In the genomic region with DNA sequence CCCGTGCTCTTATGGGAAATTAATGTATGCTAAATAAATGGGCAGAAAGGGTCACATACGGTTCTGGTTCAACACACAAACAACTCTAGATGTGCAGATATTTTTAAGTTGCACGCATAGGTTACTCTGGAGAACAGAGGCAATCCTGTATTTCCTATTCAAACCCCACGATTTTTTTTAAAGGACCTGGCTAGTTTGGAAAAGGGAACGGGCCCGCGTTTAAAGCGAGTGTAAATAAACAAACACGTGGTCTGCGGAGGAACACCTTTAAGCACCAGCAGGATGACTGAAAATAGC, we compare ENCODE assay signal across 8 cellular contexts.
DNase-seq lines count a peak whose midpoint lies in the region; ATAC-seq and TF ChIP-seq lines count a peak whose summit lies in the region.

No MANE protein-coding gene starts in this region.

- H3K27me3 ChIP-seq in iPS DF 6.9 (ENCODE audit: control insufficient read depth, insufficient read depth, low read length): no peaks in the 10 kb centered on the region

- no CpG with 5 or more reads among the region's 10 CpGs for WGBS in iPS DF 6.9 (ENCODE audit: insufficient coverage, insufficient read length)

- H3K27ac Mint-ChIP-seq in stimulated activated memory B cell treated with anti-CD40 and anti-IgM and Interleukin-4, amounts not matched to agents 10 μg/mL and 1 μg/mL and 100 μg/mL, for 72 hours: peak overlapping the region; percentile 95

- TF ChIP-seq CTCF in VCaP (conservative IDR thresholded peaks at IDR 0.05): no peak

- H3K27ac ChIP-seq in VCaP (peak overlapping the region; percentile 79), iPS DF 6.9 (ENCODE audit: low read length) (no peak overlapping the region)

- no peaks in the 10 kb centered on the region for H3K27me3 Mint-ChIP-seq in stimulated activated memory B cell treated with anti-CD40 and anti-IgM and Interleukin-4, amounts not matched to agents 10 μg/mL and 1 μg/mL and 100 μg/mL, for 72 hours

- DNase-seq in NCI-H2107 treated with DMSO at 0.1 percent for 48 hours (lab: John Stamatoyannopoulos, UW; ENCODE audit: unreplicated experiment): peak; percentile 43
- no peak for DNase-seq in NCI-H2107 (lab: John Stamatoyannopoulos, UW)
- no peak for DNase-seq in iPS DF 6.9 (ENCODE audit: low read depth, low spot score)
- DNase-seq in NCI-H2081 treated with DMSO at 0.1 percent for 48 hours (lab: John Stamatoyannopoulos, UW): no peak
- no peak for DNase-seq in 8988T

- no peaks in the 10 kb centered on the region for H3K9me3 ChIP-seq in iPS DF 6.9 (ENCODE audit: control insufficient read depth, insufficient read depth, low read length)

- H3K4me3 Mint-ChIP-seq in stimulated activated memory B cell treated with anti-CD40 and anti-IgM and Interleukin-4, amounts not matched to agents 10 μg/mL and 1 μg/mL and 100 μg/mL, for 72 hours: peak overlapping the region; percentile 87

- ATAC-seq in HG03045 (IDR thresholded peaks at IDR 0.05; ENCODE audit: unreplicated experiment): peak; percentile 22
- peak; percentile 6 for ATAC-seq in stimulated activated memory B cell treated with anti-CD40 and anti-IgM and Interleukin-4, amounts not matched to agents 10 μg/mL and 1 μg/mL and 100 μg/mL, for 72 hours

- H3K4me1 ChIP-seq in iPS DF 6.9 (ENCODE audit: control insufficient read depth, insufficient read depth, low read length): no peaks in the 10 kb centered on the region

- peak overlapping the region; percentile 99; the same call in 1 of the 2 replicates for H3K4me3 ChIP-seq in iPS DF 6.9 (ENCODE audit: low read length)

- H3K36me3 ChIP-seq in iPS DF 6.9 (ENCODE audit: control insufficient read depth, insufficient read depth, low read length): peaks cover 2% of the 10 kb centered on the region; the same call in 1 of the 2 replicates

- H3K4me1 Mint-ChIP-seq in stimulated activated memory B cell treated with anti-CD40 and anti-IgM and Interleukin-4, amounts not matched to agents 10 μg/mL and 1 μg/mL and 100 μg/mL, for 72 hours: peaks cover 37% of the 10 kb centered on the region

- H3K9me3 Mint-ChIP-seq in stimulated activated memory B cell treated with anti-CD40 and anti-IgM and Interleukin-4, amounts not matched to agents 10 μg/mL and 1 μg/mL and 100 μg/mL, for 72 hours: no peaks in the 10 kb centered on the region

- H3K36me3 Mint-ChIP-seq in stimulated activated memory B cell treated with anti-CD40 and anti-IgM and Interleukin-4, amounts not matched to agents 10 μg/mL and 1 μg/mL and 100 μg/mL, for 72 hours: peaks cover 31% of the 10 kb centered on the region
